Comparison of ENCODE assay signal across 1 cellular context in genomic region chr12:65279387-65280112, GRCh38.
TF ChIP-seq lines count a peak whose summit lies in the region.

No MANE protein-coding gene starts in this region.

TF ChIP-seq in HepG2, 621 proteins besides CTCF, POLR2A, EP300 and RAD21 (continued from another document):
- TF ChIP-seq FOSL1 (CRISPR knock-in tag; IDR thresholded peaks at IDR 0.05; ENCODE audit: borderline replicate concordance) (no peak), ZBTB3 (CRISPR knock-in tag; IDR thresholded peaks at IDR 0.05; ENCODE audit: borderline replicate concordance, low read depth) (no peak), BATF2 (CRISPR knock-in tag; IDR thresholded peaks at IDR 0.05) (no peak)
